In genomic region chr1:217812175-217812574, GRCh38 we compare ENCODE assay signal across 26 cellular contexts.
DNase-seq lines count a peak whose midpoint lies in the region; ATAC-seq, FAIRE-seq and TF ChIP-seq lines count a peak whose summit lies in the region.
"Had no signal": no experiment of that assay in that cellular context is flagged by ENCODE, and none has a peak within 500 bp of the region (broad histone marks: within the 10 kb centered on the region; RNA-seq: fewer than 3 reads in every experiment).

No MANE protein-coding gene starts in this region.

- no peak for DNase-seq in frontal cortex (ENCODE audit: low spot score in 2 of 2)
- no peak for DNase-seq in pancreas
- no peak for DNase-seq in SHP77 treated with DMSO at 0.1 percent for 48 hours (lab: John Stamatoyannopoulos, UW)
- DNase-seq in NOMO-1 (lab: John Stamatoyannopoulos, UW; ENCODE audit: unreplicated experiment in 2 of 2): no peak
- DNase-seq in NCI-H2081 treated with DMSO at 0.1 percent for 48 hours (lab: John Stamatoyannopoulos, UW): no peak
- DNase-seq: ACHN; AML-193; BE2C; CD4-positive, alpha-beta T cell; CD8-positive, alpha-beta memory T cell; DMS 273 treated with DMSO at 0.1 percent for 48 hours; DMS79; EL; GF-D8; GM23248; H7; HCEC 1CT had no signal

- no peak overlapping the region for H3K4me3 ChIP-seq in pancreas
- H3K4me3 ChIP-seq: A549; BLaER1 treated with 17β-estradiol and CSF1 and Interleukin-3, amounts not matched to agents 10 nM and 100 nM; GM23248 had no signal

- FAIRE-seq in A204.1 (lab: Jason Lieb, UNC) (peak; percentile 49), TTC549 (lab: Jason Lieb, UNC) (peak; percentile 84), frontal cortex (lab: Jason Lieb, UNC) (peak; percentile 66), pancreas (lab: Jason Lieb, UNC) (peak; percentile 60)
- FAIRE-seq: A549, GM12891, GM18507, H1 had no signal

- no peak overlapping the region for H3K27ac ChIP-seq in pancreas
- H3K27ac ChIP-seq: 22Rv1; A549; BLaER1 treated with 17β-estradiol and CSF1 and Interleukin-3, amounts not matched to agents 10 nM and 100 nM; GM23248 had no signal

- ATAC-seq in pancreas (no peak), HG03280 (IDR thresholded peaks at IDR 0.05; ENCODE audit: unreplicated experiment) (no peak)
- ATAC-seq: A549 had no signal

- no peak for TF ChIP-seq CTCF in pancreas (IDR thresholded peaks at IDR 0.05)

- intact Hi-C loops in pancreas (cut with DNase I): no loop called here

- H3K9me3 ChIP-seq in pancreas: no peaks in the 10 kb centered on the region
- H3K9me3 ChIP-seq: A549, BE2C had no signal

- H3K4me1 ChIP-seq in pancreas: no peaks in the 10 kb centered on the region
- H3K4me1 ChIP-seq: A549; BE2C; BLaER1 treated with 17β-estradiol and CSF1 and Interleukin-3, amounts not matched to agents 10 nM and 100 nM had no signal

- H3K36me3 ChIP-seq in pancreas: no peaks in the 10 kb centered on the region
- H3K36me3 ChIP-seq: BE2C; BLaER1 treated with 17β-estradiol and CSF1 and Interleukin-3, amounts not matched to agents 10 nM and 100 nM had no signal

- no peaks in the 10 kb centered on the region for H3K27me3 ChIP-seq in pancreas
- H3K27me3 ChIP-seq: BE2C; BLaER1 treated with 17β-estradiol and CSF1 and Interleukin-3, amounts not matched to agents 10 nM and 100 nM had no signal

- WGBS in pancreas, 2 donors: 91 to 98% methylated on average over 2 of the region's 2 CpGs
